1 cellular context compared by ENCODE assay signal in genomic region chr19:7500811-7501450, GRCh38.
TF ChIP-seq lines count a peak whose summit lies in the region.

No MANE protein-coding gene starts in this region.

TF ChIP-seq in SK-N-SH, 30 proteins besides CTCF, POLR2A, EP300 and RAD21 (continued from another document):
- TF ChIP-seq USF2 (IDR thresholded peaks at IDR 0.05; ENCODE audit: borderline replicate concordance, low read depth, low read length) (no peak), YY1 (IDR thresholded peaks at IDR 0.05; ENCODE audit: low read depth) (no peak), MEF2A (IDR thresholded peaks at IDR 0.05; ENCODE audit: borderline replicate concordance, low read depth) (no peak)
